ENCODE assay signal across 8 cellular contexts in genomic region chr7:151085691-151086620, GRCh38. TPM values are rescaled to one million over a fixed set of nuclear protein-coding genes. Genes with fewer than 3 reads are reported as not detected.
DNase-seq lines count a peak whose midpoint lies in the region; TF ChIP-seq lines count a peak whose summit lies in the region.

Gene AGAP3, plus strand, starts transcription at chr7:151086475. Its CDS starts 267 bp downstream, at chr7:151086742.

- in situ Hi-C loops in GM23248 (cut with MboI): no loop called here

- H3K4me1 ChIP-seq in GM23248 (ENCODE audit: insufficient read depth): peaks cover 33% of the 10 kb centered on the region
- H3K4me1 ChIP-seq in neutrophil (ENCODE audit: control insufficient read depth in 1 of 2, insufficient read depth in 1 of 2, low read depth in 1 of 2, low read length in 1 of 2): peaks cover 59 to 61% of the 10 kb centered on the region in 2 experiments

- H3K27me3 ChIP-seq in GM23248 (replicated peaks; ENCODE audit: insufficient read depth) (no peaks in the 10 kb centered on the region), MG63 (no peaks in the 10 kb centered on the region), neutrophil (peaks cover 52% of the 10 kb centered on the region)

- H3K36me3 Mint-ChIP-seq in activated naive CD8-positive, alpha-beta T cell treated with anti-CD3 and anti-CD28 coated beads for 36 hours: no peaks in the 10 kb centered on the region

- H3K27ac ChIP-seq in GM23248 (peak within 1 kb of the TSS; percentile 95), neutrophil (peak within 1 kb of the TSS; percentile 12)

- peak within 1 kb of the TSS; percentile 82 for H3K27ac Mint-ChIP-seq in activated naive CD8-positive, alpha-beta T cell treated with anti-CD3 and anti-CD28 coated beads for 36 hours

- H3K9me3 Mint-ChIP-seq in activated naive CD8-positive, alpha-beta T cell treated with anti-CD3 and anti-CD28 coated beads for 36 hours: no peaks in the 10 kb centered on the region

- H3K27me3 Mint-ChIP-seq in activated naive CD8-positive, alpha-beta T cell treated with anti-CD3 and anti-CD28 coated beads for 36 hours: peaks cover 24% of the 10 kb centered on the region

- H4K20me1 ChIP-seq in GM23248 (ENCODE audit: insufficient read depth): no peaks in the 10 kb centered on the region

- H2AFZ ChIP-seq in GM23248: peak within 1 kb of the TSS; percentile 78

- H3K9ac ChIP-seq in GM23248: peak within 1 kb of the TSS; percentile 92

- H3K4me3 ChIP-seq in GM23248 (peak within 1 kb of the TSS; percentile 87), MG63 (peak within 1 kb of the TSS; percentile 73), neutrophil (ENCODE audit: low read depth in 1 of 2, low read length in 1 of 2) (peak within 1 kb of the TSS; percentile 62 to 79)

- peak within 1 kb of the TSS; percentile 94 for H3K4me2 ChIP-seq in GM23248 (ENCODE audit: unreplicated experiment)

- peaks cover 34% of the 10 kb centered on the region for H3K4me1 Mint-ChIP-seq in activated naive CD8-positive, alpha-beta T cell treated with anti-CD3 and anti-CD28 coated beads for 36 hours

- H3K36me3 ChIP-seq in GM23248 (ENCODE audit: low read depth) (no peaks in the 10 kb centered on the region), MG63 (peaks cover 9% of the 10 kb centered on the region), neutrophil (peaks cover 6% of the 10 kb centered on the region)

- DNase-seq in ELF-1 (ENCODE audit: low read depth, low spot score): peak; percentile 86
- peak; percentile 84 for DNase-seq in GM23248
- DNase-seq in MG63: peak; percentile 87
- peak; percentile 89 for DNase-seq in SK-N-DZ (ENCODE audit: low spot score)
- peak; percentile 57 for DNase-seq in activated naive CD8-positive, alpha-beta T cell treated with anti-CD3 and anti-CD28 coated beads for 36 hours
- DNase-seq in glomerular endothelial cell (ENCODE audit: extremely low read depth, low read depth, low spot score): no peak
- peak; percentile 84 for DNase-seq in ureter (ENCODE audit: low spot score)

- peak within 1 kb of the TSS; percentile 84 for H3K4me3 Mint-ChIP-seq in activated naive CD8-positive, alpha-beta T cell treated with anti-CD3 and anti-CD28 coated beads for 36 hours

- H3K79me2 ChIP-seq in GM23248 (ENCODE audit: insufficient read depth): peaks cover 56% of the 10 kb centered on the region

- TF ChIP-seq CTCF in neutrophil (IDR thresholded peaks at IDR 0.05): no peak

- no peaks in the 10 kb centered on the region for H3K9me2 ChIP-seq in GM23248 (ENCODE audit: insufficient read depth)

- no peaks in the 10 kb centered on the region for H3K9me3 ChIP-seq in GM23248 (ENCODE audit: low read depth)
- H3K9me3 ChIP-seq in MG63: no peaks in the 10 kb centered on the region
- no peaks in the 10 kb centered on the region for H3K9me3 ChIP-seq in neutrophil

- 2 to 3% methylated on average over 30 to 80 of the region's 84 CpGs for WGBS in GM23248 (ENCODE audit: low coverage in 1 of 2, low lambda C conversion rate in 2 of 2, missing lambda C conversion rate in 2 of 2), 2 experiments

- H3F3A ChIP-seq in GM23248 (ENCODE audit: insufficient read depth): peaks cover 37% of the 10 kb centered on the region

RNA-seq across cellular contexts. Expression of gene AGAP3, which starts in this region (rescaled TPM):
- 37.8 and 43.3 TPM in 2 replicates for total RNA-seq in GM23248 (2014; rRNA removed; shearing (Covaris generic))
- polyA plus RNA-seq in GM23248 (2016; fragmentation: Nextera tagmentation; extraction: Ambion mirVana): 10.3 and 10.5 TPM in 2 replicates
- total RNA-seq in MG63 (2014; rRNA removed; shearing (Covaris generic); ENCODE audit: low replicate concordance): 22.5 and 35.1 TPM in 2 replicates
- 80.0 and 92.9 TPM in 2 replicates for polyA plus RNA-seq in SK-N-DZ (2014; cell fraction: cytosol; rRNA removed)
- 195 and 220 TPM in 2 replicates for polyA plus RNA-seq in SK-N-DZ (2014; cell fraction: nucleus; rRNA removed)
- 10 to 100 TPM; 24.8 to 25.3 TPM for total RNA-seq in activated naive CD8-positive, alpha-beta T cell treated with anti-CD3 and anti-CD28 coated beads for 36 hours
- total RNA-seq in glomerular endothelial cell (70.7 and 99.7 TPM in 2 replicates), ureter (178 TPM)
